Comparison of ENCODE assay signal across 18 cellular contexts in genomic region chr3:111936191-111936841, GRCh38. TPM values are rescaled to one million over a fixed set of nuclear protein-coding genes. Genes with fewer than 3 reads are reported as not detected.
DNase-seq lines count a peak whose midpoint lies in the region; ATAC-seq and TF ChIP-seq lines count a peak whose summit lies in the region.
"Had no signal": no experiment of that assay in that cellular context is flagged by ENCODE, and none has a peak within 500 bp of the region (broad histone marks: within the 10 kb centered on the region; RNA-seq: fewer than 3 reads in every experiment).

No MANE protein-coding gene starts in this region.

- DNase-seq in GM03348 (ENCODE audit: low spot score) = peak; percentile 79
- peak; percentile 62 for DNase-seq in RKO (ENCODE audit: low spot score)
- DNase-seq in epithelial cell of prostate (ENCODE audit: low read depth, low spot score) = no peak
- peak; percentile 57 for DNase-seq in pulmonary artery endothelial cell (ENCODE audit: low read depth, low spot score)
- DNase-seq in CD14-positive monocyte (ENCODE audit: low spot score) = no peak
- no peak for DNase-seq in NCI-H1694 treated with DMSO at 0.1 percent for 48 hours (lab: John Stamatoyannopoulos, UW)
- DNase-seq in HuH-7.5 (ENCODE audit: low spot score) = no peak
- DNase-seq: activated CD4-positive, alpha-beta T cell treated with anti-CD3 and anti-CD28 coated beads for 36 hours; activated effector memory CD4-positive, alpha-beta T cell treated with anti-CD3 and anti-CD28 coated beads, Interleukin-2, amount 50 U/mL, for 16 hours; DND-41; effector CD4-positive, alpha-beta T cell; immature natural killer cell; NCI-H2227 treated with DMSO at 0.1 percent for 48 hours; SHP77; substantia nigra had no signal

- TF ChIP-seq POLR2A in GM18505 (IDR thresholded peaks at IDR 0.05; ENCODE audit: borderline replicate concordance, extremely low read depth, insufficient read depth, insufficient read length) = no peak

- peaks cover 0 to 5% (median 0%) of the 10 kb centered on the region in 7 donors for H3K9me3 Mint-ChIP-seq in CD14-positive monocyte
- H3K9me3 Mint-ChIP-seq: IgD-negative memory B cell, immature natural killer cell, neural crest cell had no signal

- no peak overlapping the region for H3K27ac Mint-ChIP-seq in CD14-positive monocyte
- H3K27ac Mint-ChIP-seq: activated CD4-positive, alpha-beta T cell treated with anti-CD3 and anti-CD28 coated beads for 36 hours; IgD-negative memory B cell; immature natural killer cell had no signal

- H3K4me1 Mint-ChIP-seq in CD14-positive monocyte = no peaks in the 10 kb centered on the region
- H3K4me1 Mint-ChIP-seq: activated CD4-positive, alpha-beta T cell treated with anti-CD3 and anti-CD28 coated beads for 36 hours; IgD-negative memory B cell had no signal

- TF ChIP-seq CTCF in CD14-positive monocyte (IDR thresholded peaks at IDR 0.05) = no peak

- no peak for ATAC-seq in GM18505 (IDR thresholded peaks at IDR 0.05; ENCODE audit: unreplicated experiment)
- ATAC-seq: activated CD4-positive, alpha-beta T cell treated with anti-CD3 and anti-CD28 coated beads for 36 hours had no signal

- H3K27ac ChIP-seq in epithelial cell of prostate = peak overlapping the region; percentile 91

- H3K27me3 Mint-ChIP-seq in CD14-positive monocyte (ENCODE audit: low read depth in 3 of 3) = peaks cover 0 to 1% (median 0%) of the 10 kb centered on the region in 3 donors
- H3K27me3 Mint-ChIP-seq: activated CD4-positive, alpha-beta T cell treated with anti-CD3 and anti-CD28 coated beads for 36 hours had no signal

- intact Hi-C loops in CD14-positive monocyte (cut with micrococcal nuclease) = no loop called here

- H3K4me3 Mint-ChIP-seq in CD14-positive monocyte = no peak overlapping the region
- H3K4me3 Mint-ChIP-seq: activated CD4-positive, alpha-beta T cell treated with anti-CD3 and anti-CD28 coated beads for 36 hours; IgD-negative memory B cell; immature natural killer cell; neural crest cell had no signal

- H3K36me3 Mint-ChIP-seq in CD14-positive monocyte = no peaks in the 10 kb centered on the region

RNA-seq across cellular contexts. Expression of gene ABHD10, which starts 42.5 kb away (rescaled TPM):
- total RNA-seq in pulmonary artery endothelial cell = 38.0 and 49.4 TPM in 2 replicates
- polyA plus RNA-seq in CD14-positive monocyte = 10 to 100 TPM; 15.2 to 22.3 TPM

Comparison
In these comparisons a context has a peak if more than half of its experiments do, and no peak if none do; other contexts are left out.
1. DNase-seq: peak in GM03348 (single experiment), RKO (single experiment) and pulmonary artery endothelial cell (single experiment); none in epithelial cell of prostate (single experiment), CD14-positive monocyte (single experiment), NCI-H1694 treated with DMSO at 0.1 percent for 48 hours (single experiment) and HuH-7.5 (single experiment).